16 cellular contexts compared by ENCODE assay signal in genomic region chr12:65334534-65334933, GRCh38. TPM values are rescaled to one million over a fixed set of nuclear protein-coding genes. Genes with fewer than 3 reads are reported as not detected.
A peak's percentile ranks its signal among the peaks of the same experiment; 100 is the strongest.
DNase-seq lines count a peak whose midpoint lies in the region; ATAC-seq and TF ChIP-seq lines count a peak whose summit lies in the region.
"Had no signal": no experiment of that assay in that cellular context is flagged by ENCODE, and none has a peak within 500 bp of the region (broad histone marks: within the 10 kb centered on the region; RNA-seq: fewer than 3 reads in every experiment).

No MANE protein-coding gene starts in this region.

- peak overlapping the region; percentile 81 for H3K27ac ChIP-seq in hepatocyte
- H3K27ac ChIP-seq: BLaER1 treated with 17β-estradiol and CSF1 and Interleukin-3, amounts not matched to agents 10 nM and 100 nM had no signal

- no peaks in the 10 kb centered on the region for H3K79me2 ChIP-seq in hepatocyte

- H3K36me3 Mint-ChIP-seq in HFFc6 (ENCODE audit: low read depth) (peaks cover 64% of the 10 kb centered on the region), CD14-positive monocyte (peaks cover 0 to 7% of the 10 kb centered on the region in 2 donors)

- no peak overlapping the region for H2AFZ ChIP-seq in hepatocyte

- no peak for ATAC-seq in HG03196 (IDR thresholded peaks at IDR 0.05; ENCODE audit: unreplicated experiment)
- ATAC-seq: activated CD8-positive, alpha-beta T cell treated with anti-CD3 and anti-CD28 coated beads, Interleukin-2, amount 10 ng/mL, durations not matched to agents 7 days and 5 days; activated T-helper 17 cell treated with anti-CD3 and anti-CD28 coated beads, Interleukin-2, amount 50 U/mL, for 72 hours had no signal

- H3K27ac Mint-ChIP-seq in HFFc6 (peak overlapping the region; percentile 60), CD14-positive monocyte (no peak overlapping the region)
- H3K27ac Mint-ChIP-seq: activated CD8-positive, alpha-beta T cell treated with anti-CD3 and anti-CD28 coated beads, Interleukin-2, amount 10 ng/mL, durations not matched to agents 7 days and 5 days; activated T-helper 17 cell treated with anti-CD3 and anti-CD28 coated beads, Interleukin-2, amount 50 U/mL, for 72 hours had no signal

- TF ChIP-seq CTCF in HFFc6 (IDR thresholded peaks at IDR 0.05) (no peak), cardiac fibroblast (IDR thresholded peaks at IDR 0.05; ENCODE audit: low read depth, low read length) (no peak), hepatocyte (IDR thresholded peaks at IDR 0.05; ENCODE audit: poor library complexity) (no peak), CD14-positive monocyte (IDR thresholded peaks at IDR 0.05) (no peak)

- intact Hi-C loops in CD14-positive monocyte (cut with micrococcal nuclease): no loop called here

- peaks cover 64% of the 10 kb centered on the region for H3K4me1 Mint-ChIP-seq in HFFc6 (ENCODE audit: low read depth)
- peaks cover 3% of the 10 kb centered on the region for H3K4me1 Mint-ChIP-seq in CD14-positive monocyte
- H3K4me1 Mint-ChIP-seq: activated T-helper 17 cell treated with anti-CD3 and anti-CD28 coated beads, Interleukin-2, amount 50 U/mL, for 72 hours had no signal

- no peaks in the 10 kb centered on the region for H3K9me3 ChIP-seq in hepatocyte (ENCODE audit: low read depth)
- no peaks in the 10 kb centered on the region for H3K9me3 ChIP-seq in skeletal muscle satellite cell (replicated peaks; ENCODE audit: low read length)

- H3K36me3 ChIP-seq in hepatocyte (replicated peaks; ENCODE audit: insufficient read depth, low read depth) (no peaks in the 10 kb centered on the region), skeletal muscle satellite cell (ENCODE audit: insufficient read depth, low read length) (no peaks in the 10 kb centered on the region)
- H3K36me3 ChIP-seq: BLaER1 treated with 17β-estradiol and CSF1 and Interleukin-3, amounts not matched to agents 10 nM and 100 nM had no signal

- H3K9ac ChIP-seq in skeletal muscle satellite cell (ENCODE audit: low read depth, low read length): peak overlapping the region; percentile 43
- H3K9ac ChIP-seq: BLaER1 treated with 17β-estradiol and CSF1 and Interleukin-3, amounts not matched to agents 10 nM and 100 nM had no signal

- H3K4me3 ChIP-seq in cardiac fibroblast (replicated peaks in 1 of 2; ENCODE audit: low read depth in 2 of 2, low read length in 2 of 2) (no peak overlapping the region), hepatocyte (no peak overlapping the region), skeletal muscle satellite cell (ENCODE audit: low read length) (no peak overlapping the region)
- H3K4me3 ChIP-seq: BLaER1 treated with 17β-estradiol and CSF1 and Interleukin-3, amounts not matched to agents 10 nM and 100 nM had no signal

- H3K9me3 Mint-ChIP-seq in HFFc6 (no peaks in the 10 kb centered on the region), CD14-positive monocyte (peaks cover 0 to 8% (median 0%) of the 10 kb centered on the region in 7 donors)
- H3K9me3 Mint-ChIP-seq: activated T-helper 17 cell treated with anti-CD3 and anti-CD28 coated beads, Interleukin-2, amount 50 U/mL, for 72 hours had no signal

- DNase-seq in HFFc6 (no peak), cardiac fibroblast (ENCODE audit: low read depth in 2 of 2) (peak; percentile 22 to 45), hepatocyte (ENCODE audit: low spot score) (no peak), NCI-H1092 (lab: John Stamatoyannopoulos, UW) (no peak), CD14-positive monocyte (ENCODE audit: low spot score) (no peak), DMS79 (lab: John Stamatoyannopoulos, UW) (no peak)
- DNase-seq: activated CD8-positive, alpha-beta T cell treated with anti-CD3 and anti-CD28 coated beads, Interleukin-2, amount 10 ng/mL, durations not matched to agents 7 days and 5 days; hypothalamus; NCI-H1694 treated with DMSO at 0.1 percent for 48 hours; NCI-H510A treated with DMSO at 0.1 percent for 48 hours; posterior cingulate gyrus had no signal

- no peaks in the 10 kb centered on the region; the same call in 1 of the 2 replicates for H3K27me3 Mint-ChIP-seq in HFFc6 (ENCODE audit: insufficient read depth)
- no peaks in the 10 kb centered on the region for H3K27me3 Mint-ChIP-seq in CD14-positive monocyte (ENCODE audit: low read depth in 3 of 3)

- H3K4me3 Mint-ChIP-seq in HFFc6: peak overlapping the region; percentile 21
- H3K4me3 Mint-ChIP-seq in CD14-positive monocyte: no peak overlapping the region
- H3K4me3 Mint-ChIP-seq: activated CD8-positive, alpha-beta T cell treated with anti-CD3 and anti-CD28 coated beads, Interleukin-2, amount 10 ng/mL, durations not matched to agents 7 days and 5 days; activated T-helper 17 cell treated with anti-CD3 and anti-CD28 coated beads, Interleukin-2, amount 50 U/mL, for 72 hours had no signal

- H3K9me2 ChIP-seq in hepatocyte (replicated peaks; ENCODE audit: insufficient read depth): no peaks in the 10 kb centered on the region

- H4K20me1 ChIP-seq in hepatocyte (ENCODE audit: insufficient read depth, poor library complexity, severe bottlenecking): no peaks in the 10 kb centered on the region
- H4K20me1 ChIP-seq: BLaER1 treated with 17β-estradiol and CSF1 and Interleukin-3, amounts not matched to agents 10 nM and 100 nM had no signal

- no peaks in the 10 kb centered on the region for H3K27me3 ChIP-seq in hepatocyte
- H3K27me3 ChIP-seq in skeletal muscle satellite cell (ENCODE audit: control insufficient read depth, insufficient read depth, low read length): no peaks in the 10 kb centered on the region
- H3K27me3 ChIP-seq: BLaER1 treated with 17β-estradiol and CSF1 and Interleukin-3, amounts not matched to agents 10 nM and 100 nM had no signal

- H3K4me1 ChIP-seq in hepatocyte (ENCODE audit: insufficient read depth) (peaks cover 22% of the 10 kb centered on the region), skeletal muscle satellite cell (ENCODE audit: control insufficient read depth, insufficient read depth, low read length) (peaks cover 22% of the 10 kb centered on the region)

- H3K4me2 ChIP-seq in hepatocyte (peak overlapping the region; percentile 65), skeletal muscle satellite cell (ENCODE audit: low read length) (no peak overlapping the region)

RNA-seq across cellular contexts. Expression of gene MSRB3, which starts 56.1 kb away (rescaled TPM):
- total RNA-seq in HFFc6 (2021; fragmentation: NEBNext Ultra II Directional; extraction: Animal tissue kit (Norgen Biotek cat#: 25700)): 100 to 1,000 TPM; 108 to 143 (median 127) TPM
- 17.1 and 19.2 TPM in 2 replicates for total RNA-seq in hepatocyte
- polyA plus RNA-seq in hepatocyte (16.9 and 17.1 TPM in 2 replicates), CD14-positive monocyte (1 to 10 TPM; 1.0 to 1.1 TPM)
- 18.8 and 21.4 TPM in 2 replicates for total RNA-seq in skeletal muscle satellite cell (2012; rRNA removed)
- total RNA-seq: activated CD8-positive, alpha-beta T cell treated with anti-CD3 and anti-CD28 coated beads, Interleukin-2, amount 10 ng/mL, durations not matched to agents 7 days and 5 days; activated T-helper 17 cell treated with anti-CD3 and anti-CD28 coated beads, Interleukin-2, amount 50 U/mL, for 72 hours; HT-29 had no signal

Comparison
In these comparisons a context has a peak if more than half of its experiments do, and no peak if none do; other contexts are left out.
1. DNase-seq: peak in cardiac fibroblast (2 of 2); none in HFFc6 (single experiment), hepatocyte (single experiment), NCI-H1092 (single experiment), CD14-positive monocyte (single experiment) and DMS79 (single experiment).